ENCODE assay signal across 9 cellular contexts in the genomic region with DNA sequence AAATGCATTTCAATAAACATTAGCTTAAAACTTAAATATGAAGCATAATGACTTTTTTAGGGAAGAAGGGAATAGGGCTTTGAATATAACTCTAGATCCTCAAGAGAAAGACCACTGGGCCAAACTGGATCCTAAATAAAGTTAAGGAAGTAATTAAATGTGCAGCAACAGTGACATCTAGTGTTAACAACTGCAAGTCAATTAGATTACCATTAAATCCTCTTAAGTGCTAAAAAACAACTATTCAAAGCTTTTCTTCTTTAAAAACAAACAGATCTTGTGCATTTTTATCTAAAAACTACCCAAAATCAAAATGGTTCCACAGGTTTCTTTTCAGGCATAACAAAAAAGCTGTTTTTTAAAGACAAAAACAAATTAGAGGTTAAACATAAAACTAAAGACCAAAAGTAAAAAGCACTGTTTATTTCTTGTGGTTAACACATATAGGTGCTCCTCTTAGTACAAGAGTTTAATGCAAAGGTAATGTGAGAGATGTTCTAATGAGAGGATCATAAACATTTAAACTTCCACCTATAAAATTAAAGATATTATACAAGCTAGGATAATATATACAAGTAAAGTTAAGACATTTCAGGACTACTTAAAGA.
DNase-seq lines count a peak whose midpoint lies in the region; ATAC-seq and TF ChIP-seq lines count a peak whose summit lies in the region.
"Had no signal": no experiment of that assay in that cellular context is flagged by ENCODE, and none has a peak within 500 bp of the region (broad histone marks: within the 10 kb centered on the region; RNA-seq: fewer than 3 reads in every experiment).

No MANE protein-coding gene starts in this region.

- peaks cover 7% of the 10 kb centered on the region for H3K4me1 Mint-ChIP-seq in activated T-helper 1 cell treated with anti-CD3 and anti-CD28 coated beads, Interleukin-12 subunit alpha, Interleukin-12 subunit beta, Interleukin-2, Interleukin-4 antibody, amounts not matched to agents 30 ng/mL and 10 ng/mL and 1 ng/mL, durations not matched to agents 14 hours and 24 hours and 36 hours (ENCODE audit: low read depth)

- TF ChIP-seq POLR2A in stomach (IDR thresholded peaks at IDR 0.05), result no peak

- CTCF ChIA-PET in HEK293 (lab: Yijun Ruan, JAX), result interaction anchor here (0.6 to 3.5 kb wide), 56 partner anchors 8 to 665 kb away, joined by 3 to 38 read pairs (median 4); no protein-coding TSS in a partner anchor

- H3K36me3 Mint-ChIP-seq in activated T-helper 1 cell treated with anti-CD3 and anti-CD28 coated beads, Interleukin-12 subunit alpha, Interleukin-12 subunit beta, Interleukin-2, Interleukin-4 antibody, amounts not matched to agents 30 ng/mL and 10 ng/mL and 1 ng/mL, durations not matched to agents 14 hours and 24 hours and 36 hours (ENCODE audit: low read depth), result peaks cover 19% of the 10 kb centered on the region

- intact Hi-C loops in stomach (cut with DNase I; ENCODE audit: low total_unique reads), result no loop called here
- intact Hi-C loops in activated T-helper 1 cell treated with anti-CD3 and anti-CD28 coated beads, Interleukin-12 subunit alpha, Interleukin-12 subunit beta, Interleukin-2, Interleukin-4 antibody, amounts not matched to agents 30 ng/mL and 10 ng/mL and 1 ng/mL, durations not matched to agents 14 hours and 24 hours and 36 hours (cut with micrococcal nuclease), result loop anchor here (1.0 to 5.0 kb wide), 10 partner anchors 58 to 657 kb away; no protein-coding TSS in a partner anchor

- DNase-seq in AG20443 (ENCODE audit: low spot score), result peak; percentile 21
- peak; percentile 20 for DNase-seq in NCI-H524 treated with DMSO at 0.1 percent for 48 hours (lab: John Stamatoyannopoulos, UW)
- DNase-seq in astrocyte of the hippocampus (ENCODE audit: low read depth, low spot score), result peak; percentile 83
- DNase-seq in iPS-NIHi11 (ENCODE audit: low spot score), result peak; percentile 21
- DNase-seq in stomach, result no peak
- DNase-seq in activated T-helper 1 cell treated with anti-CD3 and anti-CD28 coated beads, Interleukin-12 subunit alpha, Interleukin-12 subunit beta, Interleukin-2, Interleukin-4 antibody, amounts not matched to agents 30 ng/mL and 10 ng/mL and 1 ng/mL, durations not matched to agents 14 hours and 24 hours and 36 hours (ENCODE audit: low spot score), result no peak

- no peaks in the 10 kb centered on the region for H3K36me3 ChIP-seq in HEK293 (ENCODE audit: control insufficient read depth in 2 of 2, insufficient read depth in 1 of 2, low read length in 2 of 2)
- peaks cover 0 to 4% (median 2%) of the 10 kb centered on the region in 4 donors for H3K36me3 ChIP-seq in stomach

- H3K4me3 ChIP-seq in HEK293 (ENCODE audit: low read depth, low read length), result no peak overlapping the region
- H3K4me3 ChIP-seq in stomach, result no peak overlapping the region

- H3K27me3 Mint-ChIP-seq in activated T-helper 1 cell treated with anti-CD3 and anti-CD28 coated beads, Interleukin-12 subunit alpha, Interleukin-12 subunit beta, Interleukin-2, Interleukin-4 antibody, amounts not matched to agents 30 ng/mL and 10 ng/mL and 1 ng/mL, durations not matched to agents 14 hours and 24 hours and 36 hours (ENCODE audit: insufficient read depth), result no peaks in the 10 kb centered on the region

- POLR2A ChIA-PET in HEK293 (lab: Yijun Ruan, JAX), result no interaction called here

- H3K27ac ChIP-seq in HEK293 (ENCODE audit: extremely low read depth, low read depth, low read length) (no peak overlapping the region), stomach (peak overlapping the region in 4 of 5 donors; percentile 3 to 71 (median 63))
- H3K27ac ChIP-seq: epithelial cell of prostate had no signal

- no peaks in the 10 kb centered on the region for H3K27me3 ChIP-seq in stomach

- TF ChIP-seq CTCF in HEK293 (tag by site-specific recombination; IDR thresholded peaks at IDR 0.05) (no peak; the same call in 1 of the 2 replicates), stomach (IDR thresholded peaks at IDR 0.05) (peak in 5 of 7 experiments; percentile 43 to 70 (median 59))

- TF ChIP-seq EP300 in stomach (IDR thresholded peaks at IDR 0.05), result no peak

- no peak overlapping the region for H3K27ac Mint-ChIP-seq in activated T-helper 1 cell treated with anti-CD3 and anti-CD28 coated beads, Interleukin-12 subunit alpha, Interleukin-12 subunit beta, Interleukin-2, Interleukin-4 antibody, amounts not matched to agents 30 ng/mL and 10 ng/mL and 1 ng/mL, durations not matched to agents 14 hours and 24 hours and 36 hours

- ATAC-seq in HG02840 (IDR thresholded peaks at IDR 0.05; ENCODE audit: low FRiP score, unreplicated experiment), result no peak

- H3K4me3 Mint-ChIP-seq in activated T-helper 1 cell treated with anti-CD3 and anti-CD28 coated beads, Interleukin-12 subunit alpha, Interleukin-12 subunit beta, Interleukin-2, Interleukin-4 antibody, amounts not matched to agents 30 ng/mL and 10 ng/mL and 1 ng/mL, durations not matched to agents 14 hours and 24 hours and 36 hours, result no peak overlapping the region

- no peaks in the 10 kb centered on the region for H3K4me1 ChIP-seq in HEK293 (ENCODE audit: control insufficient read depth, insufficient read depth, low read length)
- H3K4me1 ChIP-seq in stomach, result peaks cover 4 to 52% (median 24%) of the 10 kb centered on the region in 4 donors

- no peaks in the 10 kb centered on the region for H3K9me3 Mint-ChIP-seq in activated T-helper 1 cell treated with anti-CD3 and anti-CD28 coated beads, Interleukin-12 subunit alpha, Interleukin-12 subunit beta, Interleukin-2, Interleukin-4 antibody, amounts not matched to agents 30 ng/mL and 10 ng/mL and 1 ng/mL, durations not matched to agents 14 hours and 24 hours and 36 hours

- H3K9me3 ChIP-seq in HEK293 (ENCODE audit: control insufficient read depth, insufficient read depth, low read depth, low read length) (no peaks in the 10 kb centered on the region), stomach (no peaks in the 10 kb centered on the region)

TF ChIP-seq in HEK293, 187 proteins besides CTCF, POLR2A, EP300 and RAD21:
- TF ChIP-seq PRDM6 (tag by site-specific recombination; IDR thresholded peaks at IDR 0.05) (peak; percentile 58), ZSCAN23 (tag by site-specific recombination; IDR thresholded peaks at IDR 0.05) (no peak), ZNF654 (tag by site-specific recombination; IDR thresholded peaks at IDR 0.05; ENCODE audit: low read depth) (peak; percentile 69)
TF ChIP-seq in HEK293: peak in this region for 2.

Comparison
In these comparisons a context has a peak if more than half of its experiments do, and no peak if none do; other contexts are left out.
1. DNase-seq: peak in AG20443 (single experiment), NCI-H524 treated with DMSO at 0.1 percent for 48 hours (single experiment), astrocyte of the hippocampus (single experiment) and iPS-NIHi11 (single experiment); none in stomach (single experiment) and activated T-helper 1 cell treated with anti-CD3 and anti-CD28 coated beads, Interleukin-12 subunit alpha, Interleukin-12 subunit beta, Interleukin-2, Interleukin-4 antibody, amounts not matched to agents 30 ng/mL and 10 ng/mL and 1 ng/mL, durations not matched to agents 14 hours and 24 hours and 36 hours (single experiment).